Comparison of ENCODE assay signal across 15 cellular contexts in the genomic region with DNA sequence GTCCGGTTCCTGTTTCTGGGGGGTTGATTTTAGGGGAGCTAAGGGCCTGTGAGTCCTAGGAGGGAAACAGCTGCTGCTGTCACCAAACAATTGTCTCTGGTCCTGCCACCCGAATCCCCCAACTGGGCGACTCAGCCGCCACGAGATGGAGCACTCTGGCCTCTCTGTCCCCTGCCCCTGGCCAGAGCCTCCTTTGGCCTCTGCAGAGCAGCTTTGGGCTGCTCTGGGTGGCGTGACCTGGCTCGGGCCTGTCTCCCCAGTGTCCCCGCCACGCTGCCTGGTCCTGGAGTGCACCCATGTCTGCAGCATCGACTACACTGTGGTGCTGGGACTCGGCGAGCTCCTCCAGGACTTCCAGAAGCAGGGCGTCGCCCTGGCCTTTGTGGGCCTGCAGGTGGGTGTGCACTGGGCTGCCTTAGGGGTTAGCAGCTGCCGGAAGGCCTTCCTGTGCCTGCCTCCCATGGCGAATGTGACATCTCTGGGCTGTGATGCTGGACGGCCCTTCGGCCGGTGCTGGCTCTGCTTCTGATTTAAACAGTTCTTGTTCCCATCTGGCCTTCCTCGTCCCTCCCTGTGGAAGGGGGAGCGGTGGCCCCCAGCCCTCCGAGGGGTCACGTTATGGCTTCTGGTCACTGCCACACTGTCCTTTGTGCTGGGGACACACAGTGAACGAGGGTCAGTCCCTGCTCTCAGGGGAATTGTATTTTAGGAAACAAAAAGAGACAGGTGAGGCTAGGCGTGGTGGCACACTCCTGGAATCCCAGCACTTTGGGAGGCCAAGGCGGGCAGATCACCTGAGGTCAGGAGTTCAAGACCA.
"Had no signal": no experiment of that assay in that cellular context is flagged by ENCODE, and none has a peak within 500 bp of the region (broad histone marks: within the 10 kb centered on the region; RNA-seq: fewer than 3 reads in every experiment).

No MANE protein-coding gene starts in this region.

- H3K27ac Mint-ChIP-seq: activated CD4-positive, alpha-beta T cell treated with anti-CD3 and anti-CD28 coated beads, Interleukin-2, amount 10 ng/mL, durations not matched to agents 24 days and 14 days had no signal

- H3K4me1 ChIP-seq: sigmoid colon, upper lobe of right lung had no signal

- H3K4me3 ChIP-seq: coronary artery, esophagus squamous epithelium, pancreas, sigmoid colon, thoracic aorta, upper lobe of right lung had no signal

- H3K27ac ChIP-seq: brain microvascular endothelial cell, coronary artery, esophagus squamous epithelium, pancreas, sigmoid colon, thoracic aorta, upper lobe of right lung had no signal

- H3K4me3 Mint-ChIP-seq: activated CD4-positive, alpha-beta T cell treated with anti-CD3 and anti-CD28 coated beads, Interleukin-2, amount 10 ng/mL, durations not matched to agents 24 days and 14 days; central memory CD8-positive, alpha-beta T cell had no signal

- H3K36me3 ChIP-seq: brain microvascular endothelial cell had no signal

- H3K9me3 Mint-ChIP-seq: activated CD4-positive, alpha-beta T cell treated with anti-CD3 and anti-CD28 coated beads, Interleukin-2, amount 10 ng/mL, durations not matched to agents 24 days and 14 days; central memory CD8-positive, alpha-beta T cell had no signal

- FAIRE-seq: endothelial cell of umbilical vein, pancreas had no signal

- DNase-seq: activated CD4-positive, alpha-beta T cell treated with anti-CD3 and anti-CD28 coated beads, Interleukin-2, amount 10 ng/mL, durations not matched to agents 24 days and 14 days; activated CD8-positive, alpha-beta memory T cell treated with anti-CD3 and anti-CD28 coated beads for 24 hours; anterior cingulate cortex; brain microvascular endothelial cell; effector CD4-positive, alpha-beta T cell; esophagus squamous epithelium; hypothalamus; sigmoid colon; stimulated activated CD4-positive, alpha-beta T cell treated with anti-CD3 and anti-CD28 coated beads, Interleukin-1b, Interleukin-23, amount 100 ng/mL, for 48 hours; upper lobe of right lung had no signal

- H3K27me3 ChIP-seq: brain microvascular endothelial cell, esophagus squamous epithelium, pancreas, sigmoid colon, upper lobe of right lung had no signal

- ATAC-seq: pancreas, upper lobe of right lung had no signal

- H3K27me3 Mint-ChIP-seq: activated CD4-positive, alpha-beta T cell treated with anti-CD3 and anti-CD28 coated beads, Interleukin-2, amount 10 ng/mL, durations not matched to agents 24 days and 14 days; central memory CD8-positive, alpha-beta T cell had no signal

- H3K9me3 ChIP-seq: esophagus squamous epithelium, pancreas, sigmoid colon, thoracic aorta, upper lobe of right lung had no signal
